23 cellular contexts compared by ENCODE assay signal in the genomic region with DNA sequence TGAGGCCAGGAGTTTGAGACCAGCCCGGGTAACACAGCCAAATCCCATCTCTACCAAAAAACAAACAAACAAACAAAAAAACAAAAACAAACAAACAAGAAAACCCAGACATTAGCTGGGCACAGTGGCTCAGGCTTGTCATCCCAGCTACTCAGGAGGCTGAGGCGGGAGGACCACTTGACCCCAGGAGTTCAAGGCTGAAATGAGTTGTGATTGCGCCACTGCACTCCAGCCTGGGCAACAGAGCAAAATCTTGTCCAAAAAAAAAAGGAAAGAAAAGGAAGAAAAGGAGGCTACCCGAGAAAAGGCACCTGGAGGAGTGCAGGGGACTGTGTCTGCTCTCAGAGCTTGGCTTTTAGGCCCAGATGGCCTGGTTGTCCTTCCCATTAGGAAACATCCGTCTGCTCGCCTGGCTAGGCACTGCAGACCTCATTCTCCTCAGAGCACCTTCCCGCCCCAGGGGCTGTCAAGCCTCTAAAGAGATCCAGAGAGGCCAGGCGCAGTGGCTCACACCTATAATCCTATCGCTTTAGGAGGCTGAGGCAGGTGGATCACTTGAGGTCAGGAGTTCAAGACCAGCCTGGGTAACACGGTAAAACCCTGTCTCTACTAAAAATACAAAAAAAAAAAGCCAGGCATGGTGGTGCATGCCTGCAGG.
"Had no signal": no experiment of that assay in that cellular context is flagged by ENCODE, and none has a peak within 500 bp of the region (broad histone marks: within the 10 kb centered on the region; RNA-seq: fewer than 3 reads in every experiment).

No MANE protein-coding gene starts in this region.

- H3K4me3 Mint-ChIP-seq: activated CD8-positive, alpha-beta T cell treated with anti-CD3 and anti-CD28 coated beads, Interleukin-2, amount 10 ng/mL, durations not matched to agents 7 days and 5 days; activated naive CD8-positive, alpha-beta T cell treated with anti-CD3 and anti-CD28 coated beads, Interleukin-2, amount 10 ng/mL, durations not matched to agents 7 days and 5 days; activated T-cell treated with anti-CD3 and anti-CD28 coated beads, Interleukin-2, amount 50 U/mL, for 24 hours; memory B cell; naive thymus-derived CD8-positive, alpha-beta T cell; stimulated activated memory B cell treated with anti-CD40 and anti-IgM and Interleukin-4, amounts not matched to agents 10 μg/mL and 1 μg/mL and 100 μg/mL, for 72 hours had no signal

- H3K9me3 ChIP-seq: ovary, spleen, testis, upper lobe of right lung had no signal

- H3K27me3 Mint-ChIP-seq: activated T-cell treated with anti-CD3 and anti-CD28 coated beads, Interleukin-2, amount 50 U/mL, for 24 hours; naive thymus-derived CD8-positive, alpha-beta T cell had no signal

- ATAC-seq: activated CD8-positive, alpha-beta T cell treated with anti-CD3 and anti-CD28 coated beads, Interleukin-2, amount 10 ng/mL, durations not matched to agents 7 days and 5 days; left ventricle myocardium superior; naive thymus-derived CD8-positive, alpha-beta T cell; stimulated activated memory B cell treated with anti-CD40 and anti-IgM and Interleukin-4, amounts not matched to agents 10 μg/mL and 1 μg/mL and 100 μg/mL, for 72 hours; upper lobe of right lung had no signal

- H3K27me3 ChIP-seq: ovary, spleen, testis, upper lobe of right lung had no signal

- H3K4me1 ChIP-seq: testis, upper lobe of right lung had no signal

- H3K4me3 ChIP-seq: ovary, spleen, testis, upper lobe of right lung had no signal

- H3K27ac Mint-ChIP-seq: activated CD8-positive, alpha-beta T cell treated with anti-CD3 and anti-CD28 coated beads, Interleukin-2, amount 10 ng/mL, durations not matched to agents 7 days and 5 days; activated naive CD8-positive, alpha-beta T cell treated with anti-CD3 and anti-CD28 coated beads, Interleukin-2, amount 10 ng/mL, durations not matched to agents 7 days and 5 days; activated T-cell treated with anti-CD3 and anti-CD28 coated beads, Interleukin-2, amount 50 U/mL, for 24 hours; activated T-helper 2 cell treated with anti-CD3 and anti-CD28 coated beads, Interferon-gamma antibody, Interleukin-2, Interleukin-4, amounts not matched to agents 10 μg/mL and 5 μg/mL and 100 μg/mL, durations not matched to agents 14 hours and 24 hours and 36 hours; memory B cell; stimulated activated memory B cell treated with anti-CD40 and anti-IgM and Interleukin-4, amounts not matched to agents 10 μg/mL and 1 μg/mL and 100 μg/mL, for 72 hours had no signal

- DNase-seq: activated CD4-positive, alpha-beta T cell treated with anti-CD3 and anti-CD28 coated beads for 48 hours; activated CD4-positive, CD25-positive, alpha-beta regulatory T cell; activated CD8-positive, alpha-beta T cell treated with anti-CD3 and anti-CD28 coated beads, Interleukin-2, amount 10 ng/mL, durations not matched to agents 7 days and 5 days; activated naive CD4-positive, alpha-beta T cell treated with Interleukin-2 at 50 U/mL for 16 hours; activated naive CD8-positive, alpha-beta T cell treated with anti-CD3 and anti-CD28 coated beads, Interleukin-2, amount 10 ng/mL, durations not matched to agents 7 days and 5 days; activated T-cell treated with anti-CD3 and anti-CD28 coated beads, Interleukin-2, amount 50 U/mL, for 24 hours; anterior cingulate cortex; cortex of kidney; head of caudate nucleus; left ventricle myocardium superior; naive thymus-derived CD8-positive, alpha-beta T cell; ovary; stimulated activated CD4-positive, alpha-beta T cell treated with anti-CD3 and anti-CD28 coated beads, Interleukin-4, amount 100 ng/mL, for 4 hours; SW 1271; testis; upper lobe of right lung had no signal

- H3K27ac ChIP-seq: ovary, spleen, testis, upper lobe of right lung had no signal

- FAIRE-seq: endometrium, frontal cortex, TTC549 had no signal

- H3K9me3 Mint-ChIP-seq: activated naive CD8-positive, alpha-beta T cell treated with anti-CD3 and anti-CD28 coated beads, Interleukin-2, amount 10 ng/mL, durations not matched to agents 7 days and 5 days; activated T-cell treated with anti-CD3 and anti-CD28 coated beads, Interleukin-2, amount 50 U/mL, for 24 hours; activated T-helper 2 cell treated with anti-CD3 and anti-CD28 coated beads, Interferon-gamma antibody, Interleukin-2, Interleukin-4, amounts not matched to agents 10 μg/mL and 5 μg/mL and 100 μg/mL, durations not matched to agents 14 hours and 24 hours and 36 hours; memory B cell; naive thymus-derived CD8-positive, alpha-beta T cell; stimulated activated memory B cell treated with anti-CD40 and anti-IgM and Interleukin-4, amounts not matched to agents 10 μg/mL and 1 μg/mL and 100 μg/mL, for 72 hours had no signal

- H3K36me3 ChIP-seq: ovary, spleen, upper lobe of right lung had no signal

- H3K36me3 Mint-ChIP-seq: activated naive CD8-positive, alpha-beta T cell treated with anti-CD3 and anti-CD28 coated beads, Interleukin-2, amount 10 ng/mL, durations not matched to agents 7 days and 5 days; memory B cell; naive thymus-derived CD8-positive, alpha-beta T cell; stimulated activated memory B cell treated with anti-CD40 and anti-IgM and Interleukin-4, amounts not matched to agents 10 μg/mL and 1 μg/mL and 100 μg/mL, for 72 hours had no signal
